ENCODE assay signal across 12 cellular contexts in the genomic region with DNA sequence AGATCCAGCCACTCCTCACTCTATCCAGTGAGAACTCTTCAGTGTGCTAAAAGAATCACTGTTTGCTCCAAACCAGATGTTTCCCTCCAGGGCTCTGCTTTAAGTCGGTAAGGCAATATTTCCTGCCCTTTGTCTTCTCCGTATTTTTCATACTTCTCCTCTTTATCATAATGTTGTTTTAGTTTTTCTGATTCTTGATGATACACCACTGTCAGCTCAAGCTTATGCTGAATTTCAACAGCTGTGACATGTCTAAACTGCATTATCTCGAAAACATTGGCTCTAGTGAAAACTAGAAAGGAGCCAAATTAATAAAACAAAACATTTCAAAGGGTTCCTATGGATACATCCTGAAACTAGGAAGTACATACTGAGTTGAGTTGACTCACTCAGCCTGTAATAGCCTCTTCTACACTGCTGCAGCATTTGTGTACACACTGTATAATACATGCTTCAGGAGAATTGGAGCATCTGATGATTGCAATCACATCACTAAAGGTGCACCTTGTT. TPM values are rescaled to one million over a fixed set of nuclear protein-coding genes. Genes with fewer than 3 reads are reported as not detected.
A peak's percentile ranks its signal among the peaks of the same experiment; 100 is the strongest.
DNase-seq lines count a peak whose midpoint lies in the region; ATAC-seq and TF ChIP-seq lines count a peak whose summit lies in the region.
"Had no signal": no experiment of that assay in that cellular context is flagged by ENCODE, and none has a peak within 500 bp of the region (broad histone marks: within the 10 kb centered on the region; RNA-seq: fewer than 3 reads in every experiment).

No MANE protein-coding gene starts in this region.

- H3K9me3 Mint-ChIP-seq in type B pancreatic cell: peaks cover 4% of the 10 kb centered on the region
- no peaks in the 10 kb centered on the region for H3K9me3 Mint-ChIP-seq in natural killer cell treated with Interleukin-12 subunit alpha and Interleukin-12 subunit beta and Interleukin-15 and Interleukin-18, amount 100 ng/mL, for 72 hours

- no peaks in the 10 kb centered on the region for H3K36me3 Mint-ChIP-seq in type B pancreatic cell
- peaks cover 5% of the 10 kb centered on the region for H3K36me3 Mint-ChIP-seq in natural killer cell treated with Interleukin-12 subunit alpha and Interleukin-12 subunit beta and Interleukin-15 and Interleukin-18, amount 100 ng/mL, for 72 hours

- H3K36me3 ChIP-seq in PC-9 (ENCODE audit: low read depth) (no peaks in the 10 kb centered on the region), transverse colon (no peaks in the 10 kb centered on the region)
- H3K36me3 ChIP-seq: heart right ventricle, SJCRH30 had no signal

- 13 to 23% methylated on average over 3 of the region's 3 CpGs for WGBS in transverse colon (ENCODE audit: low coverage in 1 of 2), 2 donors

- no peak for TF ChIP-seq CTCF in PC-9 (conservative IDR thresholded peaks at IDR 0.05)
- TF ChIP-seq CTCF in type B pancreatic cell (conservative IDR thresholded peaks at IDR 0.05): no peak
- no peak for TF ChIP-seq CTCF in transverse colon (IDR thresholded peaks at IDR 0.05)

- H3K27me3 ChIP-seq in PC-9 (ENCODE audit: insufficient read depth, low read depth) (no peaks in the 10 kb centered on the region), transverse colon (no peaks in the 10 kb centered on the region)
- H3K27me3 ChIP-seq: heart right ventricle, SJCRH30 had no signal

- no peak for TF ChIP-seq POLR2A in transverse colon (IDR thresholded peaks at IDR 0.05)

- H3K9me3 ChIP-seq in PC-9 (ENCODE audit: insufficient read depth, low read depth): no peaks in the 10 kb centered on the region
- H3K9me3 ChIP-seq in transverse colon: no peaks in the 10 kb centered on the region
- H3K9me3 ChIP-seq: SJCRH30 had no signal

- no peak overlapping the region for H3K4me2 ChIP-seq in PC-9

- H4K20me1 ChIP-seq in PC-9 (ENCODE audit: insufficient read depth): no peaks in the 10 kb centered on the region

- H3K4me3 ChIP-seq in PC-9: no peak overlapping the region
- H3K4me3 ChIP-seq in transverse colon: no peak overlapping the region
- H3K4me3 ChIP-seq: heart right ventricle, SJCRH30 had no signal

- no peaks in the 10 kb centered on the region for H3F3A ChIP-seq in PC-9 (ENCODE audit: insufficient read depth, low read depth)

- H2AFZ ChIP-seq in PC-9: peak overlapping the region; percentile 18; the same call in 1 of the 2 replicates

- H3K9me2 ChIP-seq in PC-9 (ENCODE audit: insufficient read depth): no peaks in the 10 kb centered on the region

- H3K4me1 ChIP-seq in PC-9 (replicated peaks; ENCODE audit: insufficient read depth) (no peaks in the 10 kb centered on the region), transverse colon (peaks cover 0 to 12% (median 7%) of the 10 kb centered on the region in 4 donors)

- H3K27ac Mint-ChIP-seq in type B pancreatic cell: peak overlapping the region; percentile 37
- H3K27ac Mint-ChIP-seq in natural killer cell treated with Interleukin-12 subunit alpha and Interleukin-12 subunit beta and Interleukin-15 and Interleukin-18, amount 100 ng/mL, for 72 hours: no peak overlapping the region
- H3K27ac Mint-ChIP-seq: B cell had no signal

- peaks cover 16% of the 10 kb centered on the region for H3K4me1 Mint-ChIP-seq in type B pancreatic cell (ENCODE audit: unreplicated experiment)
- H3K4me1 Mint-ChIP-seq in natural killer cell treated with Interleukin-12 subunit alpha and Interleukin-12 subunit beta and Interleukin-15 and Interleukin-18, amount 100 ng/mL, for 72 hours (ENCODE audit: low read depth in 2 of 2): no peaks in the 10 kb centered on the region
- H3K4me1 Mint-ChIP-seq: B cell had no signal

- TF ChIP-seq EP300 in transverse colon (IDR thresholded peaks at IDR 0.05; ENCODE audit: low read depth): no peak

- DNase-seq in SIG-M5 treated with dmso at 0.1 percent for 504 hours (lab: John Stamatoyannopoulos, UW; ENCODE audit: unreplicated experiment) (peak; percentile 20), SIG-M5 (lab: John Stamatoyannopoulos, UW) (no peak), PC-9 (peak in 1 of 2 experiments; percentile 56), fibroblast of peridontal ligament (ENCODE audit: extremely low read depth) (peak; percentile 75), type B pancreatic cell (ENCODE audit: extremely low spot score, unreplicated experiment) (no peak), transverse colon (no peak)
- DNase-seq in natural killer cell treated with Interleukin-12 subunit alpha and Interleukin-12 subunit beta and Interleukin-15 and Interleukin-18, amount 100 ng/mL, for 72 hours (ENCODE audit: low spot score): no peak
- DNase-seq: heart right ventricle; stimulated activated CD4-positive, alpha-beta T cell treated with anti-CD3 and anti-CD28 coated beads, Interleukin-12 subunit alpha, Interleukin-12 subunit beta, amount 100 ng/mL, for 4 hours had no signal

- POLR2A ChIA-PET in PC-9 (lab: Charles Lee; ENCODE audit: unreplicated experiment): no interaction called here

- H3K4me3 Mint-ChIP-seq in type B pancreatic cell: peak overlapping the region; percentile 21
- no peak overlapping the region for H3K4me3 Mint-ChIP-seq in natural killer cell treated with Interleukin-12 subunit alpha and Interleukin-12 subunit beta and Interleukin-15 and Interleukin-18, amount 100 ng/mL, for 72 hours
- H3K4me3 Mint-ChIP-seq: B cell had no signal

- intact Hi-C loops in PC-9 (cut with micrococcal nuclease; ENCODE audit: unreplicated experiment): no loop called here
- intact Hi-C loops in transverse colon (cut with DNase I; ENCODE audit: low total_unique reads): no loop called here

- CTCF ChIA-PET in PC-9 (lab: Charles Lee): no interaction called here

- H3K27ac ChIP-seq in PC-9 (no peak overlapping the region), transverse colon (peak overlapping the region in 1 of 4 donors; percentile 0)
- H3K27ac ChIP-seq: SJCRH30 had no signal

- no peak for ATAC-seq in GM19035 (IDR thresholded peaks at IDR 0.05; ENCODE audit: unreplicated experiment)
- no peak for ATAC-seq in natural killer cell treated with Interleukin-12 subunit alpha and Interleukin-12 subunit beta and Interleukin-15 and Interleukin-18, amount 100 ng/mL, for 72 hours

- H3K79me2 ChIP-seq in PC-9 (ENCODE audit: low read depth): no peaks in the 10 kb centered on the region

- H3K27me3 Mint-ChIP-seq in type B pancreatic cell: no peaks in the 10 kb centered on the region
- peaks cover 0 to 2% of the 10 kb centered on the region in 2 donors for H3K27me3 Mint-ChIP-seq in natural killer cell treated with Interleukin-12 subunit alpha and Interleukin-12 subunit beta and Interleukin-15 and Interleukin-18, amount 100 ng/mL, for 72 hours

- in situ Hi-C loops in transverse colon (cut with MboI; ENCODE audit: low pct_ligation_motif_present in 1 of 4, low pct_unique_long_range_greater_than_20kb in 1 of 4, low sequenced_read_pairs in 3 of 4): no loop called here

- no TSS peak for BruUV-seq in PC-9 (replicated peaks; lab: Mats Ljungman, UMichigan)

RNA-seq across cellular contexts. Expression of a gene that starts 39.8 kb away (rescaled TPM):
- total RNA-seq in PC-9 (2021): 2.6 and 4.0 TPM in 2 replicates
- total RNA-seq in type B pancreatic cell (ENCODE audit: low replicate concordance): 6.1 and 6.6 TPM in 2 replicates
- 1 to 10 TPM in 3 of 4 donors, under 1 TPM in 1; 0.37 to 4.9 (median 2.3) TPM for total RNA-seq in transverse colon
- total RNA-seq in natural killer cell treated with Interleukin-12 subunit alpha and Interleukin-12 subunit beta and Interleukin-15 and Interleukin-18, amount 100 ng/mL, for 72 hours: 1 to 10 TPM; 7.1 to 7.8 TPM

RNA-seq across cellular contexts. Expression of a gene that starts 45.5 kb away (rescaled TPM):
- total RNA-seq in PC-9 (2021) (6.2 and 7.0 TPM in 2 replicates), type B pancreatic cell (ENCODE audit: low replicate concordance) (10.8 and 11.7 TPM in 2 replicates), transverse colon (10 to 100 TPM in 2 of 4 donors, 1 to 10 TPM in 2; 3.0 to 20.2 (median 9.6) TPM)
- 10 to 100 TPM; 18.7 to 20.5 TPM for total RNA-seq in natural killer cell treated with Interleukin-12 subunit alpha and Interleukin-12 subunit beta and Interleukin-15 and Interleukin-18, amount 100 ng/mL, for 72 hours

Comparison
In these comparisons a context has a peak if more than half of its experiments do, and no peak if none do; other contexts are left out.
1. DNase-seq: peak in SIG-M5 treated with dmso at 0.1 percent for 504 hours (single experiment) and fibroblast of peridontal ligament (single experiment); none in SIG-M5 (single experiment), type B pancreatic cell (single experiment), transverse colon (single experiment) and natural killer cell treated with Interleukin-12 subunit alpha and Interleukin-12 subunit beta and Interleukin-15 and Interleukin-18, amount 100 ng/mL, for 72 hours (single experiment).